ENCODE assay signal across 7 cellular contexts in the genomic region with DNA sequence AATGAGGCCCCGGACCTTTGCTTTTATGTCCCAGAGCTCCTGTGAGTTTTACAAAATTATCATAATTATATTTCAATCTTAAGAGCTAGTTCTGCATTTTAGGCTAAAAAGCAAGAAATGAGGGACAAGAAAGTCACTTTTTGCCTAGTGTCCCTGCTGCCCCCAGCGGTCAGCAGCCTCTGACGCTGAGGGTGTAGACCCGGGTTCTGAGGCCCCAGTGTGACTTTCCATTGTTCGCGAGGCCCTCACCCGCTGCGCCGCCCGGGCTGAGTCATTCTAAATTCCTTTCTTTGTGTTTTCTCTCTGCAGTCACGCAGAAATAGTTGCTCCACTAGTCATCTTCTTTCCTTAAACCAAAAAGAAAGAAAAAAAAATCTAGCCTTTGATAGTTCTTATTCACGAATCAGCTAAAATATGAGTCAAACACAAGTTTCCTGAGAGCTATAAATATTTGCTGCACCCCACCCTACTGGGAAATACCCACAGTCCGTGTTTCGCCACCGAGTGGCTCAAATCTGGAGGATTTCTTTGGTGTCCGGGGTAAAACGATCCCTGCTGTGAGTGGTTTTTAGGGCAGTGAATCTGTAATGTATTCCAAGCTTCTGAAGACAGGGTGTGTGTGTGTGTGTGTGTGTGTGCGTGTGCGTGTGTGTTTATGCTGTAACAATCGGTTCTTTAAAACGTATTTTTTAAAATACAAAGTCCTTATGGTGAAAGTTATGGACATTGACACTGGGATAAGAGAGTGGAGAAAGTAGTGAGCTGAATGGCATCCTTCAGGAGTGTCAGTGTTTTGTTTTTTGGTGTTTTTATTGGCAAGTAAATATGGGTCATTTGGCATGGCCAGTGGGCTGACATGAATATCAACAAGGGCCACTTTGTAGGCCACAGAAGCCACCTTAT. TPM values are rescaled to one million over a fixed set of nuclear protein-coding genes. Genes with fewer than 3 reads are reported as not detected.
DNase-seq lines count a peak whose midpoint lies in the region; ATAC-seq, FAIRE-seq and TF ChIP-seq lines count a peak whose summit lies in the region.

No MANE protein-coding gene starts in this region.

- peaks cover 2% of the 10 kb centered on the region for H3K36me3 Mint-ChIP-seq in activated T-helper 17 cell treated with anti-CD3 and anti-CD28 coated beads, Interleukin-2, amount 50 U/mL, for 72 hours (ENCODE audit: low read depth)
- H3K36me3 Mint-ChIP-seq in neural progenitor cell: no peaks in the 10 kb centered on the region

- no peaks in the 10 kb centered on the region for H3K27me3 ChIP-seq in neural progenitor cell
- no peaks in the 10 kb centered on the region for H3K27me3 ChIP-seq in stomach

- intact Hi-C loops in stomach (cut with DNase I; ENCODE audit: low total_unique reads): no loop called here

- H3K4me2 ChIP-seq in neural progenitor cell: peak overlapping the region; percentile 72

- no peak overlapping the region for H3K9ac ChIP-seq in neural progenitor cell

- peak; percentile 98 for DNase-seq in RCC 7860 (ENCODE audit: low spot score)
- peak; percentile 95 for DNase-seq in fibroblast of villous mesenchyme (ENCODE audit: low read depth)
- peak; percentile 94 for DNase-seq in neural progenitor cell (ENCODE audit: low spot score)
- DNase-seq in stomach: peak; percentile 81

- no peak for TF ChIP-seq EP300 in stomach (IDR thresholded peaks at IDR 0.05)

- peak overlapping the region; percentile 95 for H3K27ac Mint-ChIP-seq in activated T-helper 17 cell treated with anti-CD3 and anti-CD28 coated beads, Interleukin-2, amount 50 U/mL, for 72 hours
- peak overlapping the region; percentile 100 for H3K27ac Mint-ChIP-seq in neural progenitor cell

- TF ChIP-seq POLR2A in GM18526 (IDR thresholded peaks at IDR 0.05; ENCODE audit: extremely low read depth, insufficient read length) (peak; percentile 20), stomach (IDR thresholded peaks at IDR 0.05) (no peak)

- peak overlapping the region; percentile 30 for H2AFZ ChIP-seq in neural progenitor cell (replicated peaks)

- H3K9me3 ChIP-seq in neural progenitor cell (ENCODE audit: low read depth) (no peaks in the 10 kb centered on the region), stomach (peaks cover 0 to 3% (median 0%) of the 10 kb centered on the region in 4 donors)

- H3K4me3 Mint-ChIP-seq in activated T-helper 17 cell treated with anti-CD3 and anti-CD28 coated beads, Interleukin-2, amount 50 U/mL, for 72 hours: peak overlapping the region; percentile 76
- peak overlapping the region; percentile 84 for H3K4me3 Mint-ChIP-seq in neural progenitor cell

- TF ChIP-seq CTCF in fibroblast of villous mesenchyme (IDR thresholded peaks at IDR 0.05; ENCODE audit: insufficient read depth, low read depth, low read length) (peak; percentile 38), neural progenitor cell (IDR thresholded peaks at IDR 0.05) (peak; percentile 74), stomach (IDR thresholded peaks at IDR 0.05) (peak in 3 of 7 experiments; percentile 14 to 41 (median 26))

- H3K4me1 ChIP-seq in neural progenitor cell: peaks cover 23% of the 10 kb centered on the region
- H3K4me1 ChIP-seq in stomach: peaks cover 14 to 36% (median 29%) of the 10 kb centered on the region in 4 donors

- H3K79me2 ChIP-seq in neural progenitor cell (ENCODE audit: low read depth): no peaks in the 10 kb centered on the region

- peaks cover 7% of the 10 kb centered on the region for H3K9me3 Mint-ChIP-seq in activated T-helper 17 cell treated with anti-CD3 and anti-CD28 coated beads, Interleukin-2, amount 50 U/mL, for 72 hours
- H3K9me3 Mint-ChIP-seq in neural progenitor cell: peaks cover 12% of the 10 kb centered on the region

- no peaks in the 10 kb centered on the region for H3K27me3 Mint-ChIP-seq in activated T-helper 17 cell treated with anti-CD3 and anti-CD28 coated beads, Interleukin-2, amount 50 U/mL, for 72 hours
- peaks cover 12% of the 10 kb centered on the region for H3K27me3 Mint-ChIP-seq in neural progenitor cell (ENCODE audit: insufficient read depth, low read depth)

- H3K27ac ChIP-seq in neural progenitor cell (peak overlapping the region; percentile 95), stomach (peak overlapping the region; percentile 55 to 94 (median 89))

- peaks cover 28% of the 10 kb centered on the region for H3F3A ChIP-seq in neural progenitor cell (ENCODE audit: low read depth)

- peak; percentile 84 for ATAC-seq in HG03045 (IDR thresholded peaks at IDR 0.05; ENCODE audit: unreplicated experiment)
- ATAC-seq in activated T-helper 17 cell treated with anti-CD3 and anti-CD28 coated beads, Interleukin-2, amount 50 U/mL, for 72 hours (replicated peaks): peak; percentile 94

- peak; percentile 94 for FAIRE-seq in RCC 7860 (lab: Jason Lieb, UNC)

- no peaks in the 10 kb centered on the region for H4K20me1 ChIP-seq in neural progenitor cell (ENCODE audit: low read depth)

- WGBS in stomach, 5 donors: 4 to 8% (median 7%) methylated on average over 21 of the region's 21 CpGs

- H3K36me3 ChIP-seq in neural progenitor cell (no peaks in the 10 kb centered on the region), stomach (no peaks in the 10 kb centered on the region)

- H3K4me3 ChIP-seq in fibroblast of villous mesenchyme (ENCODE audit: low read depth, low read length) (peak overlapping the region; percentile 37), neural progenitor cell (peak overlapping the region; percentile 30), stomach (peak overlapping the region; percentile 8 to 23 (median 13))

- peaks cover 11% of the 10 kb centered on the region for H3K4me1 Mint-ChIP-seq in activated T-helper 17 cell treated with anti-CD3 and anti-CD28 coated beads, Interleukin-2, amount 50 U/mL, for 72 hours
- peaks cover 48% of the 10 kb centered on the region for H3K4me1 Mint-ChIP-seq in neural progenitor cell

RNA-seq across cellular contexts. Expression of gene EEF1A1, which starts 59.7 kb away (rescaled TPM):
- total RNA-seq in activated T-helper 17 cell treated with anti-CD3 and anti-CD28 coated beads, Interleukin-2, amount 50 U/mL, for 72 hours: over 10,000 TPM in 1 of 2 donors, 1,000 to 10,000 TPM in 1; 9,813 to 18,243 TPM
- total RNA-seq in fibroblast of villous mesenchyme (14,096 and 18,582 TPM in 2 replicates), neural progenitor cell (ENCODE audit: low replicate concordance) (15,510 and 19,891 TPM in 2 replicates), stomach (over 10,000 TPM in 1 of 5 donors, 1,000 to 10,000 TPM in 4; 3,004 to 19,399 (median 6,187) TPM)
- polyA plus RNA-seq in stomach: over 10,000 TPM in 2 of 3 donors, 1,000 to 10,000 TPM in 1; 8,307 to 12,295 (median 10,016) TPM

Comparison
In these comparisons a context has a peak if more than half of its experiments do, and no peak if none do; other contexts are left out.
1. Peak in every context shown above with its lines: DNase-seq, ATAC-seq, H3K4me3 ChIP-seq and H3K27ac ChIP-seq.